In the genomic region with DNA sequence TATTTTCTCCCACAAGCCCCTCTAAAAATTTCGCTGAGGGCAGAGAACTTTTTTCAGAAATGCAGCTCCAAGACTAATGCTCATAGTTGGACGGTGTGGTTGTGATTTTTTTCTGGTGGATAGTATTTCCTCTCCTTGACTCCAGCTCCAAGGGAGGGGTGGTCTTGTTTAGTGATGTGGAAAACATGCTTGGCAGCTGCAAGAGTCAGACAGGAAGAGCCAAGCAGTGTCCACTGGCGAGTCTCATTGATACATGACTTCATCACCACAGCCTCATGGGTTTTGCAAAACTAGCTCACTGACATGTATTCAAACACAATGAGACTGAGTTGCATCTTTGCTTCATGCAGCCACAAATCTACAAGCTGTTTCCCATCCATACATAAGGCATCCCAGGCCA, we compare ENCODE assay signal across 1 cellular context.
TF ChIP-seq lines count a peak whose summit lies in the region.

No MANE protein-coding gene starts in this region.

TF ChIP-seq in IMR-90, 13 proteins besides CTCF, POLR2A, EP300 and RAD21:
- TF ChIP-seq MXI1 (IDR thresholded peaks at IDR 0.05; ENCODE audit: borderline replicate concordance, low read depth, low read length) (no peak), USF2 (IDR thresholded peaks at IDR 0.05; ENCODE audit: low read depth, low read length) (no peak), NFE2L2 (IDR thresholded peaks at IDR 0.05; ENCODE audit: low read depth, low read length) (no peak), FOS (IDR thresholded peaks at IDR 0.05; ENCODE audit: low read depth, low read length) (no peak), BHLHE40 (IDR thresholded peaks at IDR 0.05; ENCODE audit: low read depth, low read length) (no peak), MAFK (IDR thresholded peaks at IDR 0.05; ENCODE audit: low read depth, low read length) (no peak), RFX5 (IDR thresholded peaks at IDR 0.05; ENCODE audit: low read depth, low read length) (no peak), CEBPB (IDR thresholded peaks at IDR 0.05; ENCODE audit: low read depth, low read length) (no peak), CHD1 (IDR thresholded peaks at IDR 0.05; ENCODE audit: low read depth, low read length) (no peak), MAZ (IDR thresholded peaks at IDR 0.05; ENCODE audit: borderline replicate concordance, low read depth, low read length) (no peak), SMC3 (IDR thresholded peaks at IDR 0.05; ENCODE audit: low read depth, low read length) (no peak), RCOR1 (IDR thresholded peaks at IDR 0.05; ENCODE audit: insufficient replicate concordance, low read length) (no peak)
- TF ChIP-seq, protein P1, sequence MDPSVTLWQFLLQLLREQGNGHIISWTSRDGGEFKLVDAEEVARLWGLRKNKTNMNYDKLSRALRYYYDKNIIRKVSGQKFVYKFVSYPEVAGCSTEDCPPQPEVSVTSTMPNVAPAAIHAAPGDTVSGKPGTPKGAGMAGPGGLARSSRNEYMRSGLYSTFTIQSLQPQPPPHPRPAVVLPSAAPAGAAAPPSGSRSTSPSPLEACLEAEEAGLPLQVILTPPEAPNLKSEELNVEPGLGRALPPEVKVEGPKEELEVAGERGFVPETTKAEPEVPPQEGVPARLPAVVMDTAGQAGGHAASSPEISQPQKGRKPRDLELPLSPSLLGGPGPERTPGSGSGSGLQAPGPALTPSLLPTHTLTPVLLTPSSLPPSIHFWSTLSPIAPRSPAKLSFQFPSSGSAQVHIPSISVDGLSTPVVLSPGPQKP (IDR thresholded peaks at IDR 0.05; ENCODE audit: borderline replicate concordance, low read depth, low read length): no peak
